ENCODE assay signal across 8 cellular contexts in the genomic region with DNA sequence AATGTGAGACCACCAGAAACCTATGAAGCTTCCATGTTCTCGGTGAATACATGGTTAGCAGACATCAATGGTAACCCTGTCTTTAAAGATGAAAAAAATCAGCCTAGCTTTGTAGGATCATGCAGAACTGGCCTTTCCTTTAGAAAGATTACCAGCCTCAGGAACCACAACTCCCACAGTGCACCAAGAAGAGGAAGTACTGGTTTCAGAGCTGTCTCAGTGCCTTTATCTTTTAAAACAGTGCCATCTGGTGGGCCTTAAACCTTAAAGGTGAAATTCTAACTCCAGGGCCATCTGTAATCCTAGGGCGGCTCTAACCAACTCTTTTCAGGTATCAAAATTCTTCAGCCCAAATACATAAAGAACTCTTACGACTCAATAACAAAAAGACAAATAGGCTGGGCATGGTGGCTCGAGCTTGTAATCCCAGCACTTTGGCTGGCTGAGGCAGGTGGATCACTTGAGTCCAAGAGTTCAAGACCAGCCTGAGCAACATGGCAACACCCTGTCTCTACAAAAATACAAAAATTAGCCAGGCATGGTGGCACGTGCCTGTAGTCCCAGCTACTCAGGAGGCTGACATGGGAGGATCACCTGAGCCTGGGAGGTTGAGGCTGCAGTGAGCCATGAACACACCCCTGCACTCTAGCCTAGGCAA. TPM values are rescaled to one million over a fixed set of nuclear protein-coding genes. Genes with fewer than 3 reads are reported as not detected.
DNase-seq lines count a peak whose midpoint lies in the region; ATAC-seq, FAIRE-seq and TF ChIP-seq lines count a peak whose summit lies in the region.

No MANE protein-coding gene starts in this region.

- no peak overlapping the region for H3K9ac ChIP-seq in H9 (ENCODE audit: extremely low read depth, insufficient read length, low read length)

- no peak overlapping the region for H3K14ac ChIP-seq in H9 (ENCODE audit: insufficient read depth, low read length)

- peaks cover 12 to 15% of the 10 kb centered on the region in 2 experiments for H3K4me1 Mint-ChIP-seq in H9

- H3K27me3 ChIP-seq in H9 (ENCODE audit: insufficient read depth, low read length), result no peaks in the 10 kb centered on the region

- no peak overlapping the region for H3K27ac ChIP-seq in H9 (ENCODE audit: insufficient read length, low read depth, low read length)

- H3K4me2 ChIP-seq in H9 (ENCODE audit: insufficient read depth, insufficient read length, low read length), result no peak overlapping the region

- H2AFZ ChIP-seq in H9 (ENCODE audit: low read length), result no peak overlapping the region

- peaks cover 4% of the 10 kb centered on the region for H3K27me3 Mint-ChIP-seq in H9 (ENCODE audit: low read depth)

- H4K20me1 ChIP-seq in H9 (ENCODE audit: control insufficient read depth, insufficient read depth, insufficient read length), result no peaks in the 10 kb centered on the region

- H3K4me1 ChIP-seq in H9 (ENCODE audit: insufficient read depth, low read length), result no peaks in the 10 kb centered on the region

- no peak overlapping the region for H3K23ac ChIP-seq in H9 (ENCODE audit: insufficient read length, low read depth, low read length)

- in situ Hi-C loops in astrocyte of the cerebellum (cut with HindIII; ENCODE audit: low sequenced_read_pairs), result loop anchor here (5.0 to 25.0 kb wide), 2 partner anchors 146 to 371 kb away; no protein-coding TSS in a partner anchor

- no peak overlapping the region for H3T11ph ChIP-seq in H9 (ENCODE audit: low read length)

- H4K91ac ChIP-seq in H9 (ENCODE audit: insufficient read length, low read depth, low read length), result no peak overlapping the region

- no peak overlapping the region for H2AK5ac ChIP-seq in H9 (ENCODE audit: insufficient read length, low read length)

- WGBS in H9 (ENCODE audit: extremely low coverage, insufficient read length, low lambda C conversion rate), result no CpG with 5 or more reads among the region's 5 CpGs

- peak; percentile 80 for TF ChIP-seq CTCF in H9 (conservative IDR thresholded peaks at IDR 0.05)
- TF ChIP-seq CTCF in astrocyte of the cerebellum (IDR thresholded peaks at IDR 0.05; ENCODE audit: low read depth, low read length, missing control alignments), result peak; percentile 58

- H3K4ac ChIP-seq in H9 (ENCODE audit: low read depth, low read length), result no peak overlapping the region

- no peak overlapping the region for H4K5ac ChIP-seq in H9 (ENCODE audit: insufficient read length, low read depth, low read length)

- DNase-seq in H9, result peak; percentile 53
- DNase-seq in NCI-H1048 (lab: John Stamatoyannopoulos, UW), result peak; percentile 44
- peak; percentile 94 for DNase-seq in SHP77 treated with DMSO at 0.1 percent for 48 hours (lab: John Stamatoyannopoulos, UW)
- peak; percentile 85 for DNase-seq in astrocyte of the cerebellum (ENCODE audit: low read depth)
- DNase-seq in hepatic stellate cell (ENCODE audit: low spot score), result peak; percentile 88
- peak; percentile 55 for DNase-seq in skeletal muscle cell (ENCODE audit: low read depth)

- H3K4me3 Mint-ChIP-seq in H9, result no peak overlapping the region; a peak in 1 of 5 replicates

- no peak overlapping the region for H2BK120ac ChIP-seq in H9 (ENCODE audit: low read depth, low read length, poor library complexity, severe bottlenecking)

- peak; percentile 97 for FAIRE-seq in G401.6 (lab: Jason Lieb, UNC)

- ATAC-seq in HG03439 (IDR thresholded peaks at IDR 0.05; ENCODE audit: unreplicated experiment), result no peak

- peaks cover 0 to 2% (median 0%) of the 10 kb centered on the region in 3 experiments; a peak in 1 of 7 replicates for H3K36me3 Mint-ChIP-seq in H9 (ENCODE audit: insufficient read depth in 1 of 3, low read depth in 3 of 3)

- H3K18ac ChIP-seq in H9 (ENCODE audit: insufficient read length, low read depth, low read length), result no peak overlapping the region

- H3K23me2 ChIP-seq in H9 (ENCODE audit: insufficient read length, low read depth, low read length, poor library complexity, severe bottlenecking), result peaks cover 3% of the 10 kb centered on the region

- H3K79me2 ChIP-seq in H9 (ENCODE audit: insufficient read depth, low read length), result no peaks in the 10 kb centered on the region

- no peak overlapping the region for H3K56ac ChIP-seq in H9 (ENCODE audit: insufficient read length, low read depth, low read length)

- peak overlapping the region in 1 of 3 experiments; percentile 20; a peak in 1 of 7 replicates for H3K27ac Mint-ChIP-seq in H9

- H3K4me3 ChIP-seq in astrocyte of the cerebellum (ENCODE audit: low read depth, low read length) (no peak overlapping the region), skeletal muscle cell (ENCODE audit: low read depth, low read length) (no peak overlapping the region)

- no peak overlapping the region for H2BK12ac ChIP-seq in H9 (ENCODE audit: insufficient read length, low read depth, low read length)

- no peaks in the 10 kb centered on the region for H3K79me1 ChIP-seq in H9 (ENCODE audit: insufficient read depth, low read depth, low read length, poor library complexity, severe bottlenecking)

- no peak overlapping the region for H4K8ac ChIP-seq in H9 (replicated peaks; ENCODE audit: insufficient read length, low read depth, low read length)

- no peaks in the 10 kb centered on the region for H3K9me3 ChIP-seq in H9 (ENCODE audit: control insufficient read depth, low read depth, low read length)

- H3K9me3 Mint-ChIP-seq in H9, result no peaks in the 10 kb centered on the region

- no peak overlapping the region for H2BK20ac ChIP-seq in H9 (ENCODE audit: low read depth, low read length, poor library complexity, severe bottlenecking)

- H2BK5ac ChIP-seq in H9 (ENCODE audit: insufficient read length, low read length), result no peak overlapping the region

- no peak overlapping the region for H2BK15ac ChIP-seq in H9 (ENCODE audit: low read depth, low read length)

RNA-seq across cellular contexts. Expression of gene ATPAF2, which starts 5.4 kb away (rescaled TPM):
- total RNA-seq in H9 (2021), result 20.2 and 21.4 TPM in 2 replicates

RNA-seq across cellular contexts. Expression of gene GID4, which starts 5.6 kb away (rescaled TPM):
- 11.4 and 11.9 TPM in 2 replicates for total RNA-seq in H9 (2021)

RNA-seq across cellular contexts. Expression of gene DRG2, which starts 54.2 kb away (rescaled TPM):
- total RNA-seq in H9 (2021), result 48.5 and 52.0 TPM in 2 replicates

Comparison
In these comparisons a context has a peak if more than half of its experiments do, and no peak if none do; other contexts are left out.
1. DNase-seq: peak in every context shown above with its lines; median percentile 94 in SHP77 treated with DMSO at 0.1 percent for 48 hours; 88 in hepatic stellate cell; 85 in astrocyte of the cerebellum; 55 in skeletal muscle cell; 53 in H9; 44 in NCI-H1048.